In the genomic region with DNA sequence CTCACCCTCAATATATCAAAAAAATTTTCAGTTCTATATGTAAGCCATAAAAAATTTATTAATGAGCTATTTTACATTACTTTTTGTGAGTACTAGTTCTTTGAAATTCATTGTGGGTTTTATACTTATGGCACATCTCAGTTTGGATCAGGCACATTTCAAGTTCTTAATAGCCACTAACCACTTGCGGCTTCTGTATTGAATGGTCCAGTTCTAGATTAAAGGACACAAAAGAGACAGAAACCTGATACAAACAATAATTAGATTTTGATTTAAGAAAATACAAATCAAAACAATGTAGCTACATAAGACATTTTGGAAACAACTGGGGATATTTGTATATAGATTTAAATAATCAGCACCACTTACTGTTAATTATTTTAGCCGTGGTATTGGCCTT, we compare ENCODE assay signal across 20 cellular contexts. TPM values are rescaled to one million over a fixed set of nuclear protein-coding genes. Genes with fewer than 3 reads are reported as not detected.
"Had no signal": no experiment of that assay in that cellular context is flagged by ENCODE, and none has a peak within 500 bp of the region (broad histone marks: within the 10 kb centered on the region; RNA-seq: fewer than 3 reads in every experiment).

No MANE protein-coding gene starts in this region.

- H3K4me3 Mint-ChIP-seq: immature natural killer cell; naive thymus-derived CD4-positive, alpha-beta T cell; nephron progenitor cell; stimulated activated effector memory CD8-positive, alpha-beta T cell treated with anti-CD3 and anti-CD28 coated beads, Interleukin-12 subunit alpha, Interleukin-12 subunit beta, amount 100 ng/mL, for 72 hours; type B pancreatic cell had no signal

- H3K4me3 ChIP-seq: esophagus muscularis mucosa, gastroesophageal sphincter, lung, sigmoid colon, suprapubic skin, thyroid gland had no signal

- ATAC-seq: gastroesophageal sphincter; left cardiac atrium; left ventricle myocardium superior; naive thymus-derived CD4-positive, alpha-beta T cell; stimulated activated effector memory CD8-positive, alpha-beta T cell treated with anti-CD3 and anti-CD28 coated beads, Interleukin-12 subunit alpha, Interleukin-12 subunit beta, amount 100 ng/mL, for 72 hours had no signal

- H3K27ac ChIP-seq: esophagus muscularis mucosa, gastroesophageal sphincter, sigmoid colon, suprapubic skin, thyroid gland had no signal

- H3K36me3 ChIP-seq: esophagus muscularis mucosa, gastroesophageal sphincter, sigmoid colon, suprapubic skin, thyroid gland had no signal

- H3K9me3 Mint-ChIP-seq: immature natural killer cell; naive thymus-derived CD4-positive, alpha-beta T cell; stimulated activated effector memory CD8-positive, alpha-beta T cell treated with anti-CD3 and anti-CD28 coated beads, Interleukin-12 subunit alpha, Interleukin-12 subunit beta, amount 100 ng/mL, for 72 hours; type B pancreatic cell had no signal

- H3K4me1 ChIP-seq: esophagus muscularis mucosa, gastroesophageal sphincter, sigmoid colon, suprapubic skin, thyroid gland had no signal

- H3K27me3 ChIP-seq: esophagus muscularis mucosa, gastroesophageal sphincter, sigmoid colon, suprapubic skin, thyroid gland had no signal

- H3K36me3 Mint-ChIP-seq: immature natural killer cell; naive thymus-derived CD4-positive, alpha-beta T cell; stimulated activated effector memory CD8-positive, alpha-beta T cell treated with anti-CD3 and anti-CD28 coated beads, Interleukin-12 subunit alpha, Interleukin-12 subunit beta, amount 100 ng/mL, for 72 hours; type B pancreatic cell had no signal

- DNase-seq: cortex of kidney; effector memory CD4-positive, alpha-beta T cell; glutamatergic neuron; immature natural killer cell; left cardiac atrium; left ventricle myocardium superior; mesendoderm; naive thymus-derived CD4-positive, alpha-beta T cell; nephron progenitor cell; sigmoid colon; stimulated activated CD4-positive, alpha-beta T cell treated with anti-CD3 and anti-CD28 coated beads, Interleukin-4, amount 100 ng/mL, for 1 hour; stimulated activated CD8-positive, alpha-beta memory T cell treated with anti-CD3 and anti-CD28 coated beads, Interleukin-4, amount 100 ng/mL, for 48 hours; stimulated activated naive CD8-positive, alpha-beta T cell treated with anti-CD3 and anti-CD28 coated beads, Interleukin-15, Interleukin-2, amounts not matched to agents 100 U/mL and 50 U/mL, for 24 hours; thyroid gland had no signal

- H3K4me1 Mint-ChIP-seq: immature natural killer cell; naive thymus-derived CD4-positive, alpha-beta T cell; nephron progenitor cell; stimulated activated effector memory CD8-positive, alpha-beta T cell treated with anti-CD3 and anti-CD28 coated beads, Interleukin-12 subunit alpha, Interleukin-12 subunit beta, amount 100 ng/mL, for 72 hours had no signal

- H3K27ac Mint-ChIP-seq: immature natural killer cell; naive thymus-derived CD4-positive, alpha-beta T cell; nephron progenitor cell; stimulated activated effector memory CD8-positive, alpha-beta T cell treated with anti-CD3 and anti-CD28 coated beads, Interleukin-12 subunit alpha, Interleukin-12 subunit beta, amount 100 ng/mL, for 72 hours; type B pancreatic cell had no signal

- H3K9me3 ChIP-seq: esophagus muscularis mucosa, gastroesophageal sphincter, sigmoid colon, suprapubic skin, thyroid gland had no signal

RNA-seq across cellular contexts. Expression of gene SMOX, which starts 46.7 kb away (rescaled TPM):
- polyA plus RNA-seq: naive thymus-derived CD4-positive, alpha-beta T cell had no signal
